ENCODE assay signal across 8 cellular contexts in the genomic region with DNA sequence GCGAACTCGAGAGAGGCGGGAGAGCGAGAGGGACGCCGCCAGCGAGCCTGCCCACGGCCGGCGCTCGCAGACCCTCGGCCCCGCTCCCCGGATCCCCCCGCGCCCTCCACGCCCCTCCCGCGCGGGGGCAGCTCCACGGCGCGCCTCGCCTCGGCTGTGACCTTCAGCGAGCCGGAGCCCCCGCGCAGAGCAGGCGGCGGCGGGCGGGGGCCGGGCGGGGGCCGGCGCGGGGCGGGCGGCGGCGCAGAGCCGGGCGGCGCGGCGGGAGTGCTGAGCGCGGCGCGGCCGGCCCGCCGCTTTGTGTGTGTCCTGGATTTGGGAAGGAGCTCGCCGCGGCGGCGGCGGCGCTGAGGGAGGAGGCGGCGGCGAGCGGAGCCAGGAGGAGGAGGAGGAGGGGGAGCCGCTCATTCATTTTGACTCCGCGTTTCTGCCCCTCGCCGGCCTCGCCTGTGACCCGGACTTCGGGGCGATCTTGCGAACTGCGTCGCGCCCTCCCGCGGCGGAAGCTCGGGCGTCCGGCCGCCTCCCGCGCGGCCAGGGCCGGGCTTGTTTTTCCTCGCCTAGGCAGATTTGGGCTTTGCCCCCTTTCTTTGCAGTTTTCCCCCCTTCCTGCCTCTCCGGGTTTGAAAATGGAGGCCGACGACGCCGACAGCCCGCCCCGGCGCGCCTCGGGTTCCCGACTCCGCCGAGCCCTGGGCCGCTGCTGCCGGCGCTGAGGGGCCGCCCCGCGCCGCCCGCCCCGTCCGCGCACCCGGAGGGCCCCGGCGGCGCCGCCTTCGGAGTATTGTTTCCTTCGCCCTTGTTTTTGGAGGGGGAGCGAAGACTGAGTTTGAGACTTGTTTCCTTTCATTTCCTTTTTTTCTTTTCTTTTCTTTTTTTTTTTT. TPM values are rescaled to one million over a fixed set of nuclear protein-coding genes. Genes with fewer than 3 reads are reported as not detected.
DNase-seq lines count a peak whose midpoint lies in the region; ATAC-seq and TF ChIP-seq lines count a peak whose summit lies in the region.

No MANE protein-coding gene starts in this region.

- H4K20me1 ChIP-seq in IMR-90 (ENCODE audit: insufficient read depth, low read length), result peaks cover 31% of the 10 kb centered on the region

- peak overlapping the region; percentile 81 for H2AK9ac ChIP-seq in IMR-90 (replicated peaks; ENCODE audit: low read depth, low read length, poor library complexity)

- no peak for TF ChIP-seq POLR2A in IMR-90 (IDR thresholded peaks at IDR 0.05; ENCODE audit: low read depth, low read length)

- peak overlapping the region; percentile 62 for H3K56ac ChIP-seq in IMR-90 (ENCODE audit: extremely low read depth, insufficient read depth, low read length)

- POLR2A ChIA-PET in IMR-90 (lab: Charles Lee; ENCODE audit: unreplicated experiment), result interaction anchor here (0.6 kb wide), 3 partner anchors 114 to 208 kb away, joined by 3 to 8 read pairs (median 4); no protein-coding TSS in a partner anchor
- POLR2A ChIA-PET in activated CD4-positive, alpha-beta T cell treated with anti-CD3 and anti-CD28 coated beads for 36 hours (lab: Charles Lee), result interaction anchor here (0.6 to 0.7 kb wide), 2 partner anchors 202 to 207 kb away, joined by 3 to 4 read pairs; no protein-coding TSS in a partner anchor

- TF ChIP-seq RAD21 in IMR-90 (IDR thresholded peaks at IDR 0.05; ENCODE audit: low read length), result 0 out of 2 replicates have a peak, but pooled peaks have one; percentile 19

- H3K27me3 ChIP-seq in IMR-90 (ENCODE audit: control insufficient read depth, insufficient read depth, low read length), result peaks cover 10% of the 10 kb centered on the region
- H3K27me3 ChIP-seq in duodenal mucosa (ENCODE audit: control insufficient read depth in 1 of 2, insufficient read depth in 2 of 2, low read length in 2 of 2), result peaks cover 10 to 11% of the 10 kb centered on the region in 2 donors
- H3K27me3 ChIP-seq in lower lobe of right lung (ENCODE audit: low read depth), result peaks cover 6% of the 10 kb centered on the region

- no peaks in the 10 kb centered on the region for H3K9me3 ChIP-seq in IMR-90 (ENCODE audit: control insufficient read depth, insufficient read depth, low read length)
- no peaks in the 10 kb centered on the region for H3K9me3 ChIP-seq in duodenal mucosa (ENCODE audit: control insufficient read depth in 1 of 2, low read length in 2 of 2)
- H3K9me3 ChIP-seq in lower lobe of right lung, result no peaks in the 10 kb centered on the region

- in situ Hi-C loops in IMR-90 (cut with MboI; ENCODE audit: low sequenced_read_pairs), result no loop called here

- H3K4me3 Mint-ChIP-seq in activated CD4-positive, alpha-beta T cell treated with anti-CD3 and anti-CD28 coated beads for 36 hours, result peak overlapping the region; percentile 89
- H3K4me3 Mint-ChIP-seq in stimulated activated memory B cell treated with anti-CD40 and anti-IgM and Interleukin-4, amounts not matched to agents 10 μg/mL and 1 μg/mL and 100 μg/mL, for 72 hours, result peak overlapping the region; percentile 92

- intact Hi-C loops in IMR-90 (cut with micrococcal nuclease), result loop anchor here (1.0 to 2.0 kb wide), 3 partner anchors 130 to 410 kb away; no protein-coding TSS in a partner anchor
- intact Hi-C loops in activated CD4-positive, alpha-beta T cell treated with anti-CD3 and anti-CD28 coated beads for 36 hours (cut with DNase I, micrococcal nuclease), result loop anchor here (1.0 to 5.0 kb wide), 13 partner anchors 100 to 1948 kb away; a partner anchor contains a TSS
- intact Hi-C loops in lower lobe of right lung (cut with DNase I), result no loop called here

- ATAC-seq in GM21528 (IDR thresholded peaks at IDR 0.05; ENCODE audit: low FRiP score, unreplicated experiment), result peak; percentile 36
- peak; percentile 15 for ATAC-seq in IMR-90 (ENCODE audit: low read depth)
- ATAC-seq in activated CD4-positive, alpha-beta T cell treated with anti-CD3 and anti-CD28 coated beads for 36 hours, result peak; percentile 8
- ATAC-seq in lower lobe of right lung, result peak in 1 of 2 donors; percentile 1
- peak; percentile 49 for ATAC-seq in stimulated activated memory B cell treated with anti-CD40 and anti-IgM and Interleukin-4, amounts not matched to agents 10 μg/mL and 1 μg/mL and 100 μg/mL, for 72 hours

- H3K23ac ChIP-seq in IMR-90 (ENCODE audit: low read depth, low read length), result peak overlapping the region; percentile 72; the same call in 1 of the 2 replicates

- H3K27ac ChIP-seq in IMR-90 (ENCODE audit: insufficient read depth, low read length) (peak overlapping the region; percentile 78), duodenal mucosa (ENCODE audit: low read depth, low read length) (peak overlapping the region; percentile 87), lower lobe of right lung (peak overlapping the region; percentile 87)

- peaks cover 25% of the 10 kb centered on the region for H3K4me1 Mint-ChIP-seq in activated CD4-positive, alpha-beta T cell treated with anti-CD3 and anti-CD28 coated beads for 36 hours
- H3K4me1 Mint-ChIP-seq in stimulated activated memory B cell treated with anti-CD40 and anti-IgM and Interleukin-4, amounts not matched to agents 10 μg/mL and 1 μg/mL and 100 μg/mL, for 72 hours, result peaks cover 30% of the 10 kb centered on the region

- H3K36me3 ChIP-seq in IMR-90 (ENCODE audit: control insufficient read depth, insufficient read depth, low read length) (no peaks in the 10 kb centered on the region), duodenal mucosa (ENCODE audit: control insufficient read depth in 1 of 2, insufficient read depth in 2 of 2, low read length in 2 of 2) (no peaks in the 10 kb centered on the region), lower lobe of right lung (no peaks in the 10 kb centered on the region)

- peak overlapping the region; percentile 10 for H2BK120ac ChIP-seq in IMR-90 (ENCODE audit: low read depth, low read length)

- H3K4me2 ChIP-seq in IMR-90 (ENCODE audit: low read depth, low read length), result peak overlapping the region; percentile 30; the same call in 1 of the 2 replicates

- H2AFZ ChIP-seq in IMR-90 (replicated peaks; ENCODE audit: low read length, poor library complexity), result peak overlapping the region; percentile 88

- H2BK15ac ChIP-seq in IMR-90 (ENCODE audit: low read depth, low read length), result no peak overlapping the region

- H3K27ac Mint-ChIP-seq in activated CD4-positive, alpha-beta T cell treated with anti-CD3 and anti-CD28 coated beads for 36 hours, result peak overlapping the region; percentile 91
- H3K27ac Mint-ChIP-seq in stimulated activated memory B cell treated with anti-CD40 and anti-IgM and Interleukin-4, amounts not matched to agents 10 μg/mL and 1 μg/mL and 100 μg/mL, for 72 hours, result peak overlapping the region; percentile 79

- H2BK5ac ChIP-seq in IMR-90 (ENCODE audit: low read depth, low read length, poor library complexity, severe bottlenecking), result peak overlapping the region; percentile 92

- H4K91ac ChIP-seq in IMR-90 (ENCODE audit: insufficient read depth, low read depth, low read length), result 0 out of 2 replicates have a peak overlapping the region, but pooled peaks have one; percentile 35

- BruUV-seq in IMR-90 (replicated peaks; lab: Mats Ljungman, UMichigan), result TSS peak; percentile 63

- peaks cover 0 to 8% of the 10 kb centered on the region in 2 experiments; a peak in 2 of 4 replicates for H3K79me1 ChIP-seq in IMR-90 (ENCODE audit: low read depth in 1 of 2, low read length in 2 of 2)

- H2BK20ac ChIP-seq in IMR-90 (ENCODE audit: low read depth, low read length), result no peak overlapping the region; the same call in 1 of the 2 replicates

- H3K4ac ChIP-seq in IMR-90 (ENCODE audit: low read depth, low read length), result peak overlapping the region; percentile 39

- no peak overlapping the region for H2AK5ac ChIP-seq in IMR-90 (ENCODE audit: low read depth, low read length)

- H4K8ac ChIP-seq in IMR-90 (ENCODE audit: low read depth in 2 of 2, low read length in 2 of 2), result no peak overlapping the region

- H4K5ac ChIP-seq in IMR-90 (ENCODE audit: low read depth, low read length), result no peak overlapping the region

- DNase-seq in EL (peak; percentile 65), IMR-90 (peak; percentile 47), lower lobe of right lung (peak; percentile 66), DMS153 treated with DMSO at 0.1 percent for 48 hours (lab: John Stamatoyannopoulos, UW; ENCODE audit: unreplicated experiment) (no peak)
- DNase-seq in activated CD4-positive, alpha-beta T cell treated with anti-CD3 and anti-CD28 coated beads for 36 hours, result peak; percentile 69

- H3K9ac ChIP-seq in IMR-90 (ENCODE audit: low read depth, low read length), result peak overlapping the region; percentile 85
- peak overlapping the region in 1 of 2 donors; percentile 66 for H3K9ac ChIP-seq in duodenal mucosa (ENCODE audit: low read depth in 1 of 2, low read length in 2 of 2)

- CTCF ChIA-PET in IMR-90 (lab: Yijun Ruan, JAX), result no interaction called here
- CTCF ChIA-PET in activated CD4-positive, alpha-beta T cell treated with anti-CD3 and anti-CD28 coated beads for 36 hours (lab: Charles Lee), result interaction anchor here (0.9 to 1.5 kb wide), 4 partner anchors 11 to 130 kb away, joined by 3 to 5 read pairs (median 4); no protein-coding TSS in a partner anchor

- TF ChIP-seq CTCF in IMR-90 (conservative IDR thresholded peaks at IDR 0.05; ENCODE audit: low read depth, low read length), result no peak
- peak; percentile 6 for TF ChIP-seq CTCF in lower lobe of right lung (IDR thresholded peaks at IDR 0.05)

- H3K14ac ChIP-seq in IMR-90 (replicated peaks; ENCODE audit: low read depth, low read length), result peak overlapping the region; percentile 55; the same call in 1 of the 2 replicates

- dilution Hi-C loops in IMR-90 (cut with HindIII; ENCODE audit: low sequenced_read_pairs, unreplicated experiment), result no loop called here

- no peaks in the 10 kb centered on the region; the same call in 1 of the 2 replicates for H3K9me1 ChIP-seq in IMR-90 (ENCODE audit: insufficient read depth, low read length)

- H3K4me1 ChIP-seq in IMR-90 (ENCODE audit: control insufficient read depth, insufficient read depth, low read length) (peaks cover 3% of the 10 kb centered on the region), duodenal mucosa (ENCODE audit: control insufficient read depth in 1 of 2, insufficient read depth in 2 of 2, low read length in 2 of 2) (peaks cover 8 to 19% of the 10 kb centered on the region in 2 donors), lower lobe of right lung (peaks cover 45% of the 10 kb centered on the region)

- H3K9me3 Mint-ChIP-seq in activated CD4-positive, alpha-beta T cell treated with anti-CD3 and anti-CD28 coated beads for 36 hours (ENCODE audit: low read depth), result no peaks in the 10 kb centered on the region
- no peaks in the 10 kb centered on the region for H3K9me3 Mint-ChIP-seq in stimulated activated memory B cell treated with anti-CD40 and anti-IgM and Interleukin-4, amounts not matched to agents 10 μg/mL and 1 μg/mL and 100 μg/mL, for 72 hours

- H3K36me3 Mint-ChIP-seq in activated CD4-positive, alpha-beta T cell treated with anti-CD3 and anti-CD28 coated beads for 36 hours (ENCODE audit: low read depth), result peaks cover 3% of the 10 kb centered on the region
- H3K36me3 Mint-ChIP-seq in stimulated activated memory B cell treated with anti-CD40 and anti-IgM and Interleukin-4, amounts not matched to agents 10 μg/mL and 1 μg/mL and 100 μg/mL, for 72 hours, result no peaks in the 10 kb centered on the region

- 0% methylated on average over 17 of the region's 122 CpGs; no CpG with 5 or more reads in 1 of the 2 experiments for WGBS in IMR-90 (ENCODE audit: extremely low coverage in 2 of 2, insufficient read length in 1 of 2), 2 experiments

- peak overlapping the region; percentile 85 for H3K4me3 ChIP-seq in IMR-90 (ENCODE audit: insufficient read depth, low read depth, low read length)
- peak overlapping the region; percentile 84 to 86 for H3K4me3 ChIP-seq in duodenal mucosa (ENCODE audit: low read depth in 1 of 2, low read length in 2 of 2)
- H3K4me3 ChIP-seq in lower lobe of right lung, result peak overlapping the region; percentile 80

- H3K18ac ChIP-seq in IMR-90 (ENCODE audit: low read depth, low read length), result peak overlapping the region; percentile 77

- peaks cover 15% of the 10 kb centered on the region for H3K27me3 Mint-ChIP-seq in activated CD4-positive, alpha-beta T cell treated with anti-CD3 and anti-CD28 coated beads for 36 hours
- peaks cover 28% of the 10 kb centered on the region for H3K27me3 Mint-ChIP-seq in stimulated activated memory B cell treated with anti-CD40 and anti-IgM and Interleukin-4, amounts not matched to agents 10 μg/mL and 1 μg/mL and 100 μg/mL, for 72 hours

RNA-seq across cellular contexts. Expression of a gene that starts 0.6 kb away (rescaled TPM):
- total RNA-seq in IMR-90 (2012; rRNA removed) (24.9 and 26.7 TPM in 2 replicates), lower lobe of right lung (47.7 TPM)
- polyA plus RNA-seq in IMR-90 (2012; rRNA removed), result 24.0 and 27.1 TPM in 2 replicates
- 27.6 and 28.1 TPM in 2 replicates for polyA plus RNA-seq in IMR-90 (2012; cell fraction: cytosol; rRNA removed)
- 41.3 and 50.6 TPM in 2 replicates for polyA plus RNA-seq in IMR-90 (2012; cell fraction: nucleus; rRNA removed; ENCODE audit: low replicate concordance)
- 10 to 100 TPM; 26.3 to 43.7 TPM for total RNA-seq in activated CD4-positive, alpha-beta T cell treated with anti-CD3 and anti-CD28 coated beads for 36 hours
